In the genomic region with DNA sequence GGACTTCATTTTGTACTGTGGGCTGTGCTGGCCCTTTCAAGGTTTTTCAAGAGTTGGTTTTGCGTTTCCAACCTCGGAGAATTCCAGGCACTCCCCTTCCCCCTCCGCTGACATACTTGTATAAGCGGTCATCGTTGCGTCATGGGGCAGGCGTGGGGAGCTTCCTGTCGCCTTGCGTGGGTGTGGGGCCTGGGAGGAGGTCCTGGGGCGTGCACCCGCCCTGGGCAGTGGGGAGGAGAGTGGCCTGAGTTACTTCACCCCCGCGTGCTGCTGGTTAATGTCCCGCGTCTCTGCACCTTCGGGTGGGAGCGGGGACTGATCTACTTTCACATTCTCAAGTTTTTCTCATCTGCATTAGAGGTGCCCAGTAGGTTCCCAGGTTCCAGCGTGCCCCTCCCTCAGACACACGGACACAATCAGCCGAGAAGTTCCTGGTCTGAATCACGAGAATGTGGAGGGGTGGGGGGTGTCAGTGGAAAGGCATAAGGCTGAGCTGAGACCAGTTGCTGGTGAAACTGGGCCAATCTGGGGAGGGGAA, we compare ENCODE assay signal across 8 cellular contexts. TPM values are rescaled to one million over a fixed set of nuclear protein-coding genes. Genes with fewer than 3 reads are reported as not detected.
A peak's percentile ranks its signal among the peaks of the same experiment; 100 is the strongest.
DNase-seq lines count a peak whose midpoint lies in the region; ATAC-seq and TF ChIP-seq lines count a peak whose summit lies in the region.

No MANE protein-coding gene starts in this region.

- peaks cover 0 to 20% (median 4%) of the 10 kb centered on the region in 3 donors for H3K27me3 ChIP-seq in skeletal muscle tissue (ENCODE audit: control insufficient read depth in 3 of 3, insufficient read depth in 3 of 3, low read length in 3 of 3)

- peak overlapping the region; percentile 84 to 95 (median 95) for H3K9ac ChIP-seq in skeletal muscle tissue (ENCODE audit: low read depth in 1 of 3, low read length in 3 of 3)

- DNase-seq in DMS79 (lab: John Stamatoyannopoulos, UW) (peak; percentile 50), KBM-7 (peak; percentile 55), T-helper 9 cell (peak; percentile 32), MCF 10A (ENCODE audit: unreplicated experiment) (peak; percentile 88)

- intact Hi-C loops in MCF 10A (cut with micrococcal nuclease): loop anchor here (1.0 to 10.0 kb wide), 2 partner anchors 40 to 80 kb away; no protein-coding TSS in a partner anchor

- peaks cover 27 to 51% (median 34%) of the 10 kb centered on the region in 3 donors for H3K4me1 ChIP-seq in skeletal muscle tissue (ENCODE audit: control insufficient read depth in 3 of 3, insufficient read depth in 3 of 3, low read length in 3 of 3)

- BruUV-seq in MCF 10A (replicated peaks; lab: Mats Ljungman, UMichigan): no TSS peak

- CTCF ChIA-PET in MCF 10A (lab: Yijun Ruan, JAX): interaction anchor here (0.6 to 0.7 kb wide), 2 partner anchors 199 to 364 kb away, joined by 3 read pairs; no protein-coding TSS in a partner anchor

- in situ Hi-C loops in KBM-7 (cut with MboI; ENCODE audit: low pct_unique_long_range_greater_than_20kb, low sequenced_read_pairs): no loop called here

- H3K4me3 Mint-ChIP-seq in MCF 10A (ENCODE audit: unreplicated experiment): peak overlapping the region; percentile 82

- no peaks in the 10 kb centered on the region for H3K9me3 Mint-ChIP-seq in MCF 10A (ENCODE audit: unreplicated experiment)

- peak overlapping the region; percentile 92 for H3K27ac Mint-ChIP-seq in MCF 10A (ENCODE audit: low read depth, unreplicated experiment)

- H3K27me3 Mint-ChIP-seq in MCF 10A (ENCODE audit: insufficient read depth, unreplicated experiment): no peaks in the 10 kb centered on the region

- peaks cover 5% of the 10 kb centered on the region for H3K9me3 ChIP-seq in iPS-18c (ENCODE audit: control insufficient read depth, insufficient read depth, low read length)
- H3K9me3 ChIP-seq in skeletal muscle tissue (ENCODE audit: control insufficient read depth in 3 of 3, low read length in 3 of 3): no peaks in the 10 kb centered on the region

- H3K4me3 ChIP-seq in iPS-18c (ENCODE audit: insufficient read depth, low read depth, low read length) (peak overlapping the region; percentile 90), skeletal muscle tissue (ENCODE audit: low read length in 3 of 3) (peak overlapping the region; percentile 75 to 94 (median 89))

- peak overlapping the region; percentile 100 for H3K27ac ChIP-seq in skeletal muscle tissue (ENCODE audit: low read depth, low read length)

- peaks cover 3% of the 10 kb centered on the region for H3K4me1 Mint-ChIP-seq in MCF 10A (ENCODE audit: insufficient read depth, unreplicated experiment)

- peaks cover 0 to 3% (median 0%) of the 10 kb centered on the region in 3 donors for H3K36me3 ChIP-seq in skeletal muscle tissue (ENCODE audit: control insufficient read depth in 3 of 3, insufficient read depth in 3 of 3, low read length in 3 of 3)

- H3K36me3 Mint-ChIP-seq in MCF 10A (ENCODE audit: insufficient read depth, unreplicated experiment): peaks cover 53% of the 10 kb centered on the region

- POLR2A ChIA-PET in MCF 10A (lab: Yijun Ruan, JAX): interaction anchor here (0.5 to 2.5 kb wide), 14 partner anchors 11 to 1227 kb away, joined by 3 to 84 read pairs (median 4); a partner anchor contains a TSS

- no peak for TF ChIP-seq CTCF in MCF 10A (IDR thresholded peaks at IDR 0.05; ENCODE audit: unreplicated experiment)

- ATAC-seq in GM18873 (IDR thresholded peaks at IDR 0.05; ENCODE audit: low FRiP score, unreplicated experiment): no peak
- ATAC-seq in GM18861 (IDR thresholded peaks at IDR 0.05; ENCODE audit: unreplicated experiment): no peak

RNA-seq across cellular contexts. Expression of a gene that starts 4.1 kb away (rescaled TPM):
- 63.0 and 92.3 TPM in 2 replicates for total RNA-seq in MCF 10A (2022)
- total RNA-seq in skeletal muscle tissue: 23.5 TPM

RNA-seq across cellular contexts. Expression of a gene that starts 4.1 kb away (rescaled TPM):
- total RNA-seq in MCF 10A (2022) (35.2 and 37.9 TPM in 2 replicates), skeletal muscle tissue (24.5 TPM)

RNA-seq across cellular contexts. Expression of a gene that starts 36.2 kb away (rescaled TPM):
- total RNA-seq in MCF 10A (2022) (55.9 and 67.3 TPM in 2 replicates), skeletal muscle tissue (10.4 TPM)

RNA-seq across cellular contexts. Expression of a gene that starts 37.8 kb away (rescaled TPM):
- 47.5 and 63.2 TPM in 2 replicates for total RNA-seq in MCF 10A (2022)
- total RNA-seq in skeletal muscle tissue: 13.0 TPM

RNA-seq across cellular contexts. Expression of a gene that starts 51.7 kb away (rescaled TPM):
- total RNA-seq in MCF 10A (2022) (not detected in 2 replicates), skeletal muscle tissue (13.6 TPM)

Comparison
In these comparisons a context has a peak if more than half of its experiments do, and no peak if none do; other contexts are left out.
1. DNase-seq: peak in every context shown above with its lines; median percentile 88 in MCF 10A; 55 in KBM-7; 50 in DMS79; 32 in T-helper 9 cell.